ENCODE assay signal across 1 cellular context in genomic region chr17:44199553-44200477, GRCh38.
TF ChIP-seq lines count a peak whose summit lies in the region.

Gene ATXN7L3, minus strand, starts transcription at chr17:44199884. Its CDS starts 1,814 bp downstream, at chr17:44198070.

TF ChIP-seq in HEK293, 187 proteins besides CTCF, POLR2A, EP300 and RAD21 (continued from another document):
- TF ChIP-seq PRDM10 (tag by site-specific recombination; IDR thresholded peaks at IDR 0.05), result no peak
- TF ChIP-seq ZBTB21 (tag by site-specific recombination; IDR thresholded peaks at IDR 0.05), result no peak
- peak; percentile 72 for TF ChIP-seq ZBTB26 (tag by site-specific recombination; optimal IDR thresholded peaks at IDR 0.05)
- no peak for TF ChIP-seq ZBTB48 (tag by site-specific recombination; IDR thresholded peaks at IDR 0.05)
- no peak for TF ChIP-seq ZNF777 (tag by site-specific recombination; IDR thresholded peaks at IDR 0.05; ENCODE audit: borderline replicate concordance)
- no peak for TF ChIP-seq ZNF280D (tag by site-specific recombination; IDR thresholded peaks at IDR 0.05)
- no peak for TF ChIP-seq ZNF830 (tag by site-specific recombination; IDR thresholded peaks at IDR 0.05; ENCODE audit: low read depth)
- TF ChIP-seq ZNF394 (tag by site-specific recombination; IDR thresholded peaks at IDR 0.05; ENCODE audit: borderline replicate concordance), result no peak
- no peak for TF ChIP-seq ZBTB8A (tag by site-specific recombination; IDR thresholded peaks at IDR 0.05)
- TF ChIP-seq ZNF354C (tag by site-specific recombination; IDR thresholded peaks at IDR 0.05; ENCODE audit: borderline replicate concordance, low read depth), result no peak
- no peak for TF ChIP-seq ZNF426 (tag by site-specific recombination; IDR thresholded peaks at IDR 0.05)
- no peak for TF ChIP-seq ZNF514 (tag by site-specific recombination; IDR thresholded peaks at IDR 0.05)
- TF ChIP-seq SP7 (tag by site-specific recombination; IDR thresholded peaks at IDR 0.05), result no peak
- no peak for TF ChIP-seq MZF1 (tag by site-specific recombination; IDR thresholded peaks at IDR 0.05; ENCODE audit: borderline replicate concordance)
- no peak for TF ChIP-seq ZNF639 (tag by site-specific recombination; IDR thresholded peaks at IDR 0.05)
- no peak for TF ChIP-seq TRIM28 (IDR thresholded peaks at IDR 0.05; ENCODE audit: borderline replicate concordance, low read length)
TF ChIP-seq in HEK293: peak in this region for 15.
